8 cellular contexts compared by ENCODE assay signal in the genomic region with DNA sequence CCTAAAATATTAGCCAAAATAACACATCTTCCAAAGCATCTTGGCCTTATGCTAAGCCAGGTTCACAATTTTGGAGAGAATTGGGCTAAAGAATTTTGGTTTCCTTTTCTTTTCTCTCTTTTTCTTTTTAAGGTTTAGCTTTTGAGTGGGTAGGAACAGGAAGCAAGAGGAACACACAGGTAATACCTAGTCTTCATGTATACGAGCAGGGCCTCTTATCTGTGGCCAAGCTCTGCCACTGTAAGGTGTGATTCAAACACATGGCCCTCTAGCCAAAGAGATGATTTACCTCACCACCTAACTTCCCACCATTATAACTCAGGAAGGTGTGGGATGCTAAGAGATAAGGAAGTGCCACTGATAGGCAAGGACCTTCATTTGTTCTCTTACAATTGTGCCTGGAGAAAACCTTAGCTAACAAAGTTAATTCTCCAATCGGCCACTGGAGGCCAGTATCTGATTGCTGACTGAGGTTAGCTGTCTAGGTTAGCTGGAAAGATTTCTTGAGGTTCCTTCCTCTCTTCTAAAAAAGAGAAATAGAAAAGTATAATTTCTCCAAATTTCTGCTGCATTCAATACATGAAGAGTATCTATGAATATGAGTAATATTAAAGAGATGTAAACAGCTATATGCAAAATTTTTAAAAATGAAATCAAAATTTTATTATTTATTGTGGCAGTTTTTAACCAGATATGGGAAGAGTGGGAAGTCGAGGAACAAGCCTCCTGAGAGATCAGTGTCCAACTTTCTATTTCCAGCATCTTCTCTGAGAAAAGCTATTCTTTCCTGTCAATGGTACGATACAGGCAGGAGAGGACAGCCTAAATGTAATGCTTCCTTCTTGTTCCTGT. TPM values are rescaled to one million over a fixed set of nuclear protein-coding genes. Genes with fewer than 3 reads are reported as not detected.
A peak's percentile ranks its signal among the peaks of the same experiment; 100 is the strongest.
DNase-seq lines count a peak whose midpoint lies in the region; ATAC-seq, FAIRE-seq and TF ChIP-seq lines count a peak whose summit lies in the region.

No MANE protein-coding gene starts in this region.

- H3K9me3 ChIP-seq in DOHH2 (ENCODE audit: control insufficient read depth, insufficient read depth, low read length) (no peaks in the 10 kb centered on the region), PC-9 (ENCODE audit: insufficient read depth, low read depth) (no peaks in the 10 kb centered on the region), pancreas (no peaks in the 10 kb centered on the region)

- no peak overlapping the region for H3K27ac Mint-ChIP-seq in activated T-helper 1 cell treated with anti-CD3 and anti-CD28 coated beads, Interleukin-12 subunit alpha, Interleukin-12 subunit beta, Interleukin-2, Interleukin-4 antibody, amounts not matched to agents 30 ng/mL and 10 ng/mL and 1 ng/mL, durations not matched to agents 14 hours and 24 hours and 36 hours

- DNase-seq in HK-2 (ENCODE audit: unreplicated experiment) (peak; percentile 31), PC-9 (peak; percentile 42 to 43), foreskin fibroblast (peak; percentile 34 to 75), pancreas (peak in 2 of 6 donors; percentile 4 to 44), mesenteric fat pad (ENCODE audit: low spot score) (no peak)
- DNase-seq in activated T-helper 1 cell treated with anti-CD3 and anti-CD28 coated beads, Interleukin-12 subunit alpha, Interleukin-12 subunit beta, Interleukin-2, Interleukin-4 antibody, amounts not matched to agents 30 ng/mL and 10 ng/mL and 1 ng/mL, durations not matched to agents 14 hours and 24 hours and 36 hours (ENCODE audit: low spot score), result peak; percentile 24

- H4K20me1 ChIP-seq in DOHH2 (ENCODE audit: control insufficient read depth, insufficient read depth, low read depth, low read length), result no peaks in the 10 kb centered on the region
- H4K20me1 ChIP-seq in PC-9 (ENCODE audit: insufficient read depth), result no peaks in the 10 kb centered on the region

- H3K4me1 Mint-ChIP-seq in activated T-helper 1 cell treated with anti-CD3 and anti-CD28 coated beads, Interleukin-12 subunit alpha, Interleukin-12 subunit beta, Interleukin-2, Interleukin-4 antibody, amounts not matched to agents 30 ng/mL and 10 ng/mL and 1 ng/mL, durations not matched to agents 14 hours and 24 hours and 36 hours (ENCODE audit: low read depth), result peaks cover 6% of the 10 kb centered on the region

- H3K27ac ChIP-seq in DOHH2 (ENCODE audit: low read depth, low read length) (no peak overlapping the region), PC-9 (no peak overlapping the region), pancreas (no peak overlapping the region)

- no peak overlapping the region for H3K4me3 ChIP-seq in DOHH2 (ENCODE audit: low read length)
- no peak overlapping the region for H3K4me3 ChIP-seq in PC-9
- H3K4me3 ChIP-seq in foreskin fibroblast (ENCODE audit: low read depth in 1 of 2, low read length in 2 of 2), result no peak overlapping the region
- no peak overlapping the region for H3K4me3 ChIP-seq in pancreas

- H3K27me3 ChIP-seq in DOHH2 (ENCODE audit: control insufficient read depth, low read length) (peaks cover 8% of the 10 kb centered on the region), PC-9 (ENCODE audit: insufficient read depth, low read depth) (no peaks in the 10 kb centered on the region), pancreas (no peaks in the 10 kb centered on the region)

- no peaks in the 10 kb centered on the region for H3K9me3 Mint-ChIP-seq in activated T-helper 1 cell treated with anti-CD3 and anti-CD28 coated beads, Interleukin-12 subunit alpha, Interleukin-12 subunit beta, Interleukin-2, Interleukin-4 antibody, amounts not matched to agents 30 ng/mL and 10 ng/mL and 1 ng/mL, durations not matched to agents 14 hours and 24 hours and 36 hours

- TF ChIP-seq CTCF in DOHH2 (IDR thresholded peaks at IDR 0.05; ENCODE audit: low read depth, low read length, poor library complexity, severe bottlenecking), result peak; percentile 77
- TF ChIP-seq CTCF in PC-9 (conservative IDR thresholded peaks at IDR 0.05), result peak; percentile 92
- peak; percentile 66 for TF ChIP-seq CTCF in foreskin fibroblast (IDR thresholded peaks at IDR 0.05; ENCODE audit: low read depth, low read length)
- TF ChIP-seq CTCF in pancreas (IDR thresholded peaks at IDR 0.05), result peak; percentile 26 to 56 (median 40)

- BruUV-seq in PC-9 (replicated peaks; lab: Mats Ljungman, UMichigan), result no TSS peak

- H3K36me3 ChIP-seq in DOHH2 (ENCODE audit: control insufficient read depth, low read length), result no peaks in the 10 kb centered on the region
- H3K36me3 ChIP-seq in PC-9 (ENCODE audit: low read depth), result no peaks in the 10 kb centered on the region
- no peaks in the 10 kb centered on the region for H3K36me3 ChIP-seq in pancreas

- ATAC-seq in GM21381 (IDR thresholded peaks at IDR 0.05; ENCODE audit: unreplicated experiment), result peak; percentile 85
- peak in 3 of 4 donors; percentile 80 to 87 (median 84) for ATAC-seq in pancreas

- no peak overlapping the region for H3K4me3 Mint-ChIP-seq in activated T-helper 1 cell treated with anti-CD3 and anti-CD28 coated beads, Interleukin-12 subunit alpha, Interleukin-12 subunit beta, Interleukin-2, Interleukin-4 antibody, amounts not matched to agents 30 ng/mL and 10 ng/mL and 1 ng/mL, durations not matched to agents 14 hours and 24 hours and 36 hours

- H2AFZ ChIP-seq in PC-9, result no peak overlapping the region

- no peaks in the 10 kb centered on the region for H3K79me2 ChIP-seq in DOHH2 (ENCODE audit: control insufficient read depth, low read length)
- H3K79me2 ChIP-seq in PC-9 (ENCODE audit: low read depth), result no peaks in the 10 kb centered on the region

- POLR2A ChIA-PET in PC-9 (lab: Charles Lee; ENCODE audit: unreplicated experiment), result no interaction called here

- no peaks in the 10 kb centered on the region for H3K36me3 Mint-ChIP-seq in activated T-helper 1 cell treated with anti-CD3 and anti-CD28 coated beads, Interleukin-12 subunit alpha, Interleukin-12 subunit beta, Interleukin-2, Interleukin-4 antibody, amounts not matched to agents 30 ng/mL and 10 ng/mL and 1 ng/mL, durations not matched to agents 14 hours and 24 hours and 36 hours (ENCODE audit: low read depth)

- intact Hi-C loops in PC-9 (cut with micrococcal nuclease; ENCODE audit: unreplicated experiment) (loop anchor here (1.0 to 5.0 kb wide), 3 partner anchors 103 to 1032 kb away; no protein-coding TSS in a partner anchor), pancreas (cut with DNase I) (no loop called here)
- intact Hi-C loops in activated T-helper 1 cell treated with anti-CD3 and anti-CD28 coated beads, Interleukin-12 subunit alpha, Interleukin-12 subunit beta, Interleukin-2, Interleukin-4 antibody, amounts not matched to agents 30 ng/mL and 10 ng/mL and 1 ng/mL, durations not matched to agents 14 hours and 24 hours and 36 hours (cut with micrococcal nuclease), result loop anchor here (1.0 to 5.0 kb wide), 8 partner anchors 50 to 1032 kb away; partner anchors contain the start of gene BBS12

- WGBS in pancreas, 2 donors, result 42 to 51% methylated on average over 4 of the region's 4 CpGs

- FAIRE-seq in pancreas (lab: Jason Lieb, UNC), result no peak

- no peaks in the 10 kb centered on the region for H3K4me1 ChIP-seq in DOHH2 (ENCODE audit: control insufficient read depth, low read length)
- H3K4me1 ChIP-seq in PC-9 (replicated peaks; ENCODE audit: insufficient read depth), result no peaks in the 10 kb centered on the region
- no peaks in the 10 kb centered on the region for H3K4me1 ChIP-seq in pancreas

- H3K9me2 ChIP-seq in DOHH2 (replicated peaks; ENCODE audit: control insufficient read depth, low read length) (no peaks in the 10 kb centered on the region), PC-9 (ENCODE audit: insufficient read depth) (no peaks in the 10 kb centered on the region)

- peaks cover 7% of the 10 kb centered on the region for H3K27me3 Mint-ChIP-seq in activated T-helper 1 cell treated with anti-CD3 and anti-CD28 coated beads, Interleukin-12 subunit alpha, Interleukin-12 subunit beta, Interleukin-2, Interleukin-4 antibody, amounts not matched to agents 30 ng/mL and 10 ng/mL and 1 ng/mL, durations not matched to agents 14 hours and 24 hours and 36 hours (ENCODE audit: insufficient read depth)

- CTCF ChIA-PET in PC-9 (lab: Charles Lee), result interaction anchor here (0.7 kb wide), 1 partner anchor 283 kb away, joined by 3 read pairs; no protein-coding TSS in a partner anchor

- H3K4me2 ChIP-seq in DOHH2 (ENCODE audit: low read length) (no peak overlapping the region), PC-9 (no peak overlapping the region)

- H3F3A ChIP-seq in DOHH2 (ENCODE audit: control insufficient read depth, insufficient read depth) (no peaks in the 10 kb centered on the region), PC-9 (ENCODE audit: insufficient read depth, low read depth) (no peaks in the 10 kb centered on the region)

RNA-seq across cellular contexts. Expression of gene BBS7, which starts 30.1 kb away (rescaled TPM):
- total RNA-seq in PC-9 (2021), result 20.3 and 21.4 TPM in 2 replicates
- 16.9 and 20.2 TPM in 2 replicates for total RNA-seq in activated T-helper 1 cell treated with anti-CD3 and anti-CD28 coated beads, Interleukin-12 subunit alpha, Interleukin-12 subunit beta, Interleukin-2, Interleukin-4 antibody, amounts not matched to agents 30 ng/mL and 10 ng/mL and 1 ng/mL, durations not matched to agents 14 hours and 24 hours and 36 hours
- 1 to 10 TPM; 3.4 to 5.7 (median 4.3) TPM for total RNA-seq in pancreas
- 1 to 10 TPM; 3.0 to 4.2 TPM for polyA plus RNA-seq in pancreas
- total RNA-seq in mesenteric fat pad, result 10.8 TPM

RNA-seq across cellular contexts. Expression of gene TRPC3, which starts 51.5 kb away (rescaled TPM):
- total RNA-seq in PC-9 (2021) (0.24 TPM in 1 of 2 replicates, not detected in the other), pancreas (under 1 TPM in 3 of 6 donors, not detected in 3; 0.03 to 0.06 (median 0.06) TPM), mesenteric fat pad (0.48 TPM)
- total RNA-seq in activated T-helper 1 cell treated with anti-CD3 and anti-CD28 coated beads, Interleukin-12 subunit alpha, Interleukin-12 subunit beta, Interleukin-2, Interleukin-4 antibody, amounts not matched to agents 30 ng/mL and 10 ng/mL and 1 ng/mL, durations not matched to agents 14 hours and 24 hours and 36 hours, result 2.3 and 2.5 TPM in 2 replicates
- under 1 TPM; 0.02 to 0.04 TPM for polyA plus RNA-seq in pancreas

Comparison
In these comparisons a context has a peak if more than half of its experiments do, and no peak if none do; other contexts are left out.
1. CTCF ChIP-seq: peak in every context shown above with its lines; median percentile 92 in PC-9; 77 in DOHH2; 66 in foreskin fibroblast; 40 in pancreas.
2. intact Hi-C loops: an anchor here in PC-9 (1.0 to 5.0 kb wide) and activated T-helper 1 cell treated with anti-CD3 and anti-CD28 coated beads, Interleukin-12 subunit alpha, Interleukin-12 subunit beta, Interleukin-2, Interleukin-4 antibody, amounts not matched to agents 30 ng/mL and 10 ng/mL and 1 ng/mL, durations not matched to agents 14 hours and 24 hours and 36 hours (1.0 to 5.0 kb wide); none called in pancreas.